8 cellular contexts compared by ENCODE assay signal in genomic region chr19:34677386-34678084, GRCh38. TPM values are rescaled to one million over a fixed set of nuclear protein-coding genes. Genes with fewer than 3 reads are reported as not detected.
DNase-seq lines count a peak whose midpoint lies in the region; ATAC-seq and TF ChIP-seq lines count a peak whose summit lies in the region.

Gene ZNF302, plus strand, starts transcription at chr19:34677678. Its CDS starts 1,127 bp downstream, at chr19:34678805.

- peak within 1 kb of the TSS; percentile 97 for H3K23ac ChIP-seq in IMR-90 (ENCODE audit: low read depth, low read length)

- H4K91ac ChIP-seq in IMR-90 (ENCODE audit: insufficient read depth, low read depth, low read length) = peak within 1 kb of the TSS; percentile 94

- H2BK5ac ChIP-seq in IMR-90 (ENCODE audit: low read depth, low read length, poor library complexity, severe bottlenecking) = peak within 1 kb of the TSS; percentile 92

- peak within 1 kb of the TSS; percentile 97 for H2AK9ac ChIP-seq in IMR-90 (replicated peaks; ENCODE audit: low read depth, low read length, poor library complexity)

- peak within 1 kb of the TSS; percentile 74 for H3K4me3 ChIP-seq in IMR-90 (ENCODE audit: insufficient read depth, low read depth, low read length)
- H3K4me3 ChIP-seq in muscle layer of colon (ENCODE audit: low read depth in 1 of 2, low read length in 2 of 2) = peak within 1 kb of the TSS; percentile 82 to 83

- peak within 1 kb of the TSS; percentile 100 for H2AFZ ChIP-seq in IMR-90 (replicated peaks; ENCODE audit: low read length, poor library complexity)

- H3K9me3 ChIP-seq in IMR-90 (ENCODE audit: control insufficient read depth, insufficient read depth, low read length) (peaks cover 4% of the 10 kb centered on the region; the same call in 1 of the 2 replicates), muscle layer of colon (ENCODE audit: low read length) (peaks cover 8% of the 10 kb centered on the region)

- H3K27ac Mint-ChIP-seq in activated T-cell treated with anti-CD3 and anti-CD28 coated beads, Interleukin-2, amount 50 U/mL, for 24 hours = peak within 1 kb of the TSS; percentile 99

- H3K27me3 Mint-ChIP-seq in activated T-cell treated with anti-CD3 and anti-CD28 coated beads, Interleukin-2, amount 50 U/mL, for 24 hours = peaks cover 10% of the 10 kb centered on the region

- peak within 1 kb of the TSS; percentile 98 for H4K5ac ChIP-seq in IMR-90 (ENCODE audit: low read depth, low read length)

- H2AK5ac ChIP-seq in IMR-90 (ENCODE audit: low read depth, low read length) = peak within 1 kb of the TSS; percentile 80

- peaks cover 35% of the 10 kb centered on the region for H3K9me3 Mint-ChIP-seq in activated T-cell treated with anti-CD3 and anti-CD28 coated beads, Interleukin-2, amount 50 U/mL, for 24 hours

- POLR2A ChIA-PET in IMR-90 (lab: Charles Lee; ENCODE audit: unreplicated experiment) = interaction anchor here (1.0 kb wide), 1 partner anchor 36 kb away, joined by 3 read pairs; no protein-coding TSS in a partner anchor

- peak within 1 kb of the TSS; percentile 92 for H3K56ac ChIP-seq in IMR-90 (ENCODE audit: extremely low read depth, insufficient read depth, low read length)

- peak within 1 kb of the TSS; percentile 96 to 100 for H4K8ac ChIP-seq in IMR-90 (ENCODE audit: low read depth in 2 of 2, low read length in 2 of 2)

- dilution Hi-C loops in IMR-90 (cut with HindIII; ENCODE audit: low sequenced_read_pairs, unreplicated experiment) = no loop called here

- peak within 1 kb of the TSS; percentile 72 for H2BK120ac ChIP-seq in IMR-90 (ENCODE audit: low read depth, low read length)

- CTCF ChIA-PET in IMR-90 (lab: Yijun Ruan, JAX) = no interaction called here

- no peaks in the 10 kb centered on the region for H4K20me1 ChIP-seq in IMR-90 (ENCODE audit: insufficient read depth, low read length)

- in situ Hi-C loops in IMR-90 (cut with MboI; ENCODE audit: low sequenced_read_pairs) = no loop called here

- peaks cover 44% of the 10 kb centered on the region for H3K4me1 Mint-ChIP-seq in activated T-cell treated with anti-CD3 and anti-CD28 coated beads, Interleukin-2, amount 50 U/mL, for 24 hours (ENCODE audit: low read depth)

- ATAC-seq in GM21528 (IDR thresholded peaks at IDR 0.05; ENCODE audit: low FRiP score, unreplicated experiment) = peak; percentile 90
- peak; percentile 98 for ATAC-seq in IMR-90 (ENCODE audit: low read depth)

- intact Hi-C loops in IMR-90 (cut with micrococcal nuclease) = loop anchor here (1.0 kb wide), 2 partner anchors 10 to 57 kb away; partner anchors contain the start of gene ZNF181

- H2BK15ac ChIP-seq in IMR-90 (ENCODE audit: low read depth, low read length) = peak within 1 kb of the TSS; percentile 84; the same call in 1 of the 3 replicates

- no peak within 1 kb of the TSS for H2BK20ac ChIP-seq in IMR-90 (ENCODE audit: low read depth, low read length)

- WGBS in IMR-90 (ENCODE audit: extremely low coverage in 2 of 2, insufficient read length in 1 of 2), 2 experiments = 1% methylated on average over 40 of the region's 74 CpGs; no CpG with 5 or more reads in 1 of the 2 experiments

- DNase-seq in DMS 273 treated with DMSO at 0.1 percent for 48 hours (lab: John Stamatoyannopoulos, UW) = peak; percentile 86
- DNase-seq in IMR-90 = peak; percentile 96
- peak; percentile 98 for DNase-seq in OCI-M2 (lab: John Stamatoyannopoulos, UW; ENCODE audit: unreplicated experiment)
- DNase-seq in activated T-cell treated with anti-CD3 and anti-CD28 coated beads, Interleukin-2, amount 50 U/mL, for 24 hours = peak; percentile 97
- DNase-seq in erythroblast (lab: John Stamatoyannopoulos, UW) = peak; percentile 98
- DNase-seq in stimulated activated CD8-positive, alpha-beta memory T cell treated with anti-CD3 and anti-CD28 coated beads, Interleukin-7, amount 100 ng/mL, for 24 hours (ENCODE audit: low read depth) = peak; percentile 93

- peak within 1 kb of the TSS; percentile 92 for H3K14ac ChIP-seq in IMR-90 (replicated peaks; ENCODE audit: low read depth, low read length)

- H3K9ac ChIP-seq in IMR-90 (ENCODE audit: low read depth, low read length) = peak within 1 kb of the TSS; percentile 92
- peak within 1 kb of the TSS; percentile 65 for H3K9ac ChIP-seq in muscle layer of colon (ENCODE audit: low read length)

- TF ChIP-seq POLR2A in IMR-90 (IDR thresholded peaks at IDR 0.05; ENCODE audit: low read depth, low read length) (peak; percentile 92), erythroblast (IDR thresholded peaks at IDR 0.05; ENCODE audit: low read length) (peak; percentile 83)

- peaks cover 70% of the 10 kb centered on the region for H3K36me3 Mint-ChIP-seq in activated T-cell treated with anti-CD3 and anti-CD28 coated beads, Interleukin-2, amount 50 U/mL, for 24 hours (ENCODE audit: low read depth)

- H3K27ac ChIP-seq in IMR-90 (ENCODE audit: insufficient read depth, low read length) (peak within 1 kb of the TSS; percentile 97), muscle layer of colon (ENCODE audit: low read depth, low read length) (peak within 1 kb of the TSS; percentile 96)

- H3K4me2 ChIP-seq in IMR-90 (ENCODE audit: low read depth, low read length) = peak within 1 kb of the TSS; percentile 82

- H3K27me3 ChIP-seq in IMR-90 (ENCODE audit: control insufficient read depth, insufficient read depth, low read length) (no peaks in the 10 kb centered on the region), muscle layer of colon (ENCODE audit: control insufficient read depth in 1 of 2, insufficient read depth in 2 of 2, low read length in 2 of 2) (no peaks in the 10 kb centered on the region)

- peak within 1 kb of the TSS; percentile 96 for H3K4ac ChIP-seq in IMR-90 (ENCODE audit: low read depth, low read length)

- TF ChIP-seq CTCF in IMR-90 (conservative IDR thresholded peaks at IDR 0.05; ENCODE audit: low read depth, low read length) = no peak

- H3K36me3 ChIP-seq in IMR-90 (ENCODE audit: control insufficient read depth, insufficient read depth, low read length) = peaks cover 15% of the 10 kb centered on the region
- peaks cover 22% of the 10 kb centered on the region for H3K36me3 ChIP-seq in muscle layer of colon (ENCODE audit: insufficient read depth, low read length)

- H3K79me1 ChIP-seq in IMR-90 (ENCODE audit: low read depth in 1 of 2, low read length in 2 of 2) = peaks cover 19 to 20% of the 10 kb centered on the region in 2 experiments

- no peak for TF ChIP-seq RAD21 in IMR-90 (IDR thresholded peaks at IDR 0.05; ENCODE audit: low read length)

- H3K18ac ChIP-seq in IMR-90 (ENCODE audit: low read depth, low read length) = peak within 1 kb of the TSS; percentile 91

- 0 out of 2 replicates have a peak, but pooled peaks cover 6% of the 10 kb centered on the region for H3K9me1 ChIP-seq in IMR-90 (ENCODE audit: insufficient read depth, low read length)

- H3K4me1 ChIP-seq in IMR-90 (ENCODE audit: control insufficient read depth, insufficient read depth, low read length) = peaks cover 3% of the 10 kb centered on the region; the same call in 1 of the 2 replicates
- H3K4me1 ChIP-seq in muscle layer of colon (ENCODE audit: insufficient read depth, low read length) = peaks cover 13% of the 10 kb centered on the region

- BruUV-seq in IMR-90 (replicated peaks; lab: Mats Ljungman, UMichigan) = no TSS peak

- peak within 1 kb of the TSS; percentile 88 for H3K4me3 Mint-ChIP-seq in activated T-cell treated with anti-CD3 and anti-CD28 coated beads, Interleukin-2, amount 50 U/mL, for 24 hours

TF ChIP-seq in IMR-90, 13 proteins besides CTCF, POLR2A, EP300 and RAD21:
- no peak for TF ChIP-seq BHLHE40 (IDR thresholded peaks at IDR 0.05; ENCODE audit: low read depth, low read length)
- no peak for TF ChIP-seq ELK1 (IDR thresholded peaks at IDR 0.05; ENCODE audit: borderline replicate concordance, low read depth, low read length)
- TF ChIP-seq MAFK (IDR thresholded peaks at IDR 0.05; ENCODE audit: low read depth, low read length) = no peak
- no peak for TF ChIP-seq CHD1 (IDR thresholded peaks at IDR 0.05; ENCODE audit: low read depth, low read length)
- no peak for TF ChIP-seq MXI1 (IDR thresholded peaks at IDR 0.05; ENCODE audit: borderline replicate concordance, low read depth, low read length)
- peak; percentile 84 for TF ChIP-seq CEBPB (IDR thresholded peaks at IDR 0.05; ENCODE audit: low read depth, low read length)

RNA-seq across cellular contexts. Expression of gene ZNF302, which starts in this region (rescaled TPM):
- total RNA-seq in IMR-90 (2012; rRNA removed) = 9.5 and 11.1 TPM in 2 replicates
- 5.9 and 9.1 TPM in 2 replicates for polyA plus RNA-seq in IMR-90 (2012; rRNA removed)
- 2.5 and 3.9 TPM in 2 replicates for polyA plus RNA-seq in IMR-90 (2012; cell fraction: cytosol; rRNA removed)
- 8.5 and 43.6 TPM in 2 replicates for polyA plus RNA-seq in IMR-90 (2012; cell fraction: nucleus; rRNA removed; ENCODE audit: low replicate concordance)

Comparison
In these comparisons a context has a peak if more than half of its experiments do, and no peak if none do; other contexts are left out.
1. Peak in every context shown above with its lines: DNase-seq, ATAC-seq, H3K4me3 ChIP-seq and H3K27ac ChIP-seq.